ENCODE assay signal across 21 cellular contexts in the genomic region with DNA sequence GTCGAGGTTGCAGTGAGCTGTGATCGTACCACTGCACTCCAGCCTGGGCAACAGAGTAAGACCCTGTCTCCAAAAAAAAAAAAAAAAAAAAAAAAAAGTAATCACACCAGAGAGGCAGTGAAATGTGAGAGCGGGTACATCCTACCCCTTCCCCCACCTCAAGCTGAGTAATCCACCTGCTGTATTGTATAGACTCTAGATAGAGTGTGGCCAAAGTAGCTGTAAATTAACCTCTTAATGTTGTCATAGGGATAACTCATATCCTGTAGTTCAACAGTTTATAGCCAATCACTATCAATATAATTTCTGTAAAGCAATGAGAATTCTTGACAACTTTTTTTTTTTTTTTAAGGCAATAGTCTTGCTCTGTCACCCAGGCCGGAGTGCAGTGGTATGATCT.
"Had no signal": no experiment of that assay in that cellular context is flagged by ENCODE, and none has a peak within 500 bp of the region (broad histone marks: within the 10 kb centered on the region; RNA-seq: fewer than 3 reads in every experiment).

No MANE protein-coding gene starts in this region.

- H3K4me1 ChIP-seq: Peyer's patch, SJSA1 had no signal

- H3K9me3 ChIP-seq: Peyer's patch, SJSA1, SK-N-SH had no signal

- H3K4me3 ChIP-seq: K562, Peyer's patch, SJSA1 had no signal

- H3K27ac ChIP-seq: brain microvascular endothelial cell, Peyer's patch, SJSA1 had no signal

- H3K27me3 ChIP-seq: brain microvascular endothelial cell, Peyer's patch, SJSA1 had no signal

- ATAC-seq: K562 had no signal

- DNase-seq: activated CD4-positive, alpha-beta memory T cell treated with anti-CD3 and anti-CD28 coated beads for 36 hours; activated CD4-positive, alpha-beta T cell treated with anti-CD3 and anti-CD28 coated beads, Interleukin-2, amount 50 U/mL, for 1 hour; activated gamma-delta T cell treated with Interleukin-2 at 50 U/mL for 16 hours; activated naive CD4-positive, alpha-beta T cell treated with anti-CD3 and anti-CD28 coated beads, Interleukin-2, amount 10 ng/mL, durations not matched to agents 7 days and 5 days; activated naive CD8-positive, alpha-beta T cell treated with anti-CD3 and anti-CD28 coated beads for 36 hours; amniotic stem cell; brain microvascular endothelial cell; central memory CD4-positive, alpha-beta T cell; NCI-H1092 treated with DMSO at 0.1 percent for 48 hours; NCI-H1417; NCI-H146; NCI-H187; NCI-H2081 treated with DMSO at 0.1 percent for 48 hours; NCI-H345; NCI-H524 treated with DMSO at 0.1 percent for 48 hours; Peyer's patch; RPMI8226; SHP77 treated with DMSO at 0.1 percent for 48 hours; SK-N-SH had no signal
